In the genomic region with DNA sequence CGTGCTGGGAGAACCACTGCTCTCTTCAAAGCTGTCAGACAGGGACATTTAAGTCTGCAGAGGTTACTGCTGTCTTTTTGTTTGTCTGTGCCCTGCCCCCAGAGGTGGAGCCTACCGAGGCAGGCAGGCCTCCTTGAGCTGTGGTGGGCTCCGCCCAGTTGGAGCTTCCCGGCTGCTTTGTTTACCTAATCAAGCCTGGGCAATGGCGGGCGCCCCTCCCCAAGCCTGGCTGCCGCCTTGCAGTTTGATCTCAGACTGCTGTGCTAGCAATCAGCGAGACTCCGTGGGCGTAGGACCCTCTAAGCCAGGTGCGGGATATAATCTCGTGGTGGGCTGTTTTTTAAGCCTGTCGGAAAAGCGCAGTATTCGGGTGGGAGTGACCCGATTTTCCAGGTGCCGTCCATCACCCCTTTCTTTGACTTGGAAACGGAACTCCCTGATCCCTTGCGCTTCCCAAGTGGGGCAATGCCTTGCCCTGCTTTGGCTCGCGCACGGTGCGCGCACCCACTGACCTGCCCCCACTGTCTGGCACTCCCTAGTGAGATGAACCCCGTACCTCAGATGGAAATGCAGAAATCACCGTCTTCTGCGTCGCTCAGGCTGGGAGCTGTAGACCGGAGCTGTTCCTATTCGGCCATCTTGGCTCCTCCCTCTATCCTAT, we compare ENCODE assay signal across 7 cellular contexts.
A peak's percentile ranks its signal among the peaks of the same experiment; 100 is the strongest.
DNase-seq lines count a peak whose midpoint lies in the region; FAIRE-seq and TF ChIP-seq lines count a peak whose summit lies in the region.
"Not testable (repeated sequence)": the region's sequence is repeated elsewhere in the genome, so short reads cannot be mapped to it uniquely, and the experiment has no call there.

No MANE protein-coding gene starts in this region.

- H3K9me2 ChIP-seq in PC-9 (ENCODE audit: insufficient read depth): not testable (repeated sequence)

- H3K4me1 ChIP-seq in Caco-2; KMS-11 (ENCODE audit: low read depth, poor library complexity, severe bottlenecking); PC-9 (replicated peaks; ENCODE audit: insufficient read depth); endodermal cell (ENCODE audit: control insufficient read depth, insufficient read depth, low read length): not testable (repeated sequence)

- POLR2A ChIA-PET in Caco-2 (lab: Charles Lee): not testable (repeated sequence)
- POLR2A ChIA-PET in PC-9 (lab: Charles Lee; ENCODE audit: unreplicated experiment): interaction anchor here (0.7 kb wide), 1 partner anchor 21 kb away, joined by 3 read pairs; no protein-coding TSS in a partner anchor

- BruUV-seq in Caco-2 (replicated peaks; lab: Mats Ljungman, UMichigan); PC-9 (replicated peaks; lab: Mats Ljungman, UMichigan): not testable (repeated sequence)

- peak overlapping the region; percentile 58 for H3K27ac Mint-ChIP-seq in Caco-2 (ENCODE audit: unreplicated experiment)
- H3K27ac Mint-ChIP-seq in endodermal cell: peak overlapping the region; percentile 82
- H3K27ac Mint-ChIP-seq in neural crest cell (ENCODE audit: unreplicated experiment): peak overlapping the region; percentile 92

- FAIRE-seq in urothelium cell line (lab: Jason Lieb, UNC): peak; percentile 95

- H3F3A ChIP-seq in PC-9 (ENCODE audit: insufficient read depth, low read depth): not testable (repeated sequence)

- H3K4me1 Mint-ChIP-seq in Caco-2 (ENCODE audit: low read depth, unreplicated experiment); endodermal cell; neural crest cell: not testable (repeated sequence)

- not testable (repeated sequence) for H3K36me3 ChIP-seq in Caco-2 (ENCODE audit: control insufficient read depth, insufficient read depth, low read length); KMS-11 (ENCODE audit: insufficient read depth); PC-9 (ENCODE audit: low read depth); endodermal cell (ENCODE audit: control insufficient read depth, insufficient read depth, low read length)

- not testable (repeated sequence) for H4K20me1 ChIP-seq in KMS-11 (ENCODE audit: insufficient read depth); PC-9 (ENCODE audit: insufficient read depth)

- CTCF ChIA-PET in Caco-2 (lab: Charles Lee): not testable (repeated sequence)
- CTCF ChIA-PET in PC-9 (lab: Charles Lee): interaction anchor here (0.6 kb wide), 1 partner anchor 560 kb away, joined by 4 read pairs; no protein-coding TSS in a partner anchor

- H3K27me3 ChIP-seq in Caco-2 (replicated peaks; ENCODE audit: control insufficient read depth, insufficient read depth, low read length); KMS-11 (ENCODE audit: insufficient read depth, low read depth); PC-9 (ENCODE audit: insufficient read depth, low read depth); endodermal cell (ENCODE audit: control insufficient read depth, insufficient read depth, low read length, poor library complexity, severe bottlenecking): not testable (repeated sequence)

- H3K79me2 ChIP-seq in KMS-11 (ENCODE audit: insufficient read depth, low read depth); PC-9 (ENCODE audit: low read depth): not testable (repeated sequence)

- peak overlapping the region; percentile 76 for H3K4me3 Mint-ChIP-seq in Caco-2 (ENCODE audit: unreplicated experiment)
- H3K4me3 Mint-ChIP-seq in endodermal cell: peak overlapping the region; percentile 56
- peak overlapping the region; percentile 51 for H3K4me3 Mint-ChIP-seq in neural crest cell

- peak overlapping the region; percentile 52; the same call in 1 of the 2 replicates for H2AFZ ChIP-seq in KMS-11 (ENCODE audit: low read depth)
- peak overlapping the region; percentile 68; the same call in 1 of the 2 replicates for H2AFZ ChIP-seq in PC-9

- not testable (repeated sequence) for H3K4me3 ChIP-seq in Caco-2 (ENCODE audit: low read depth, low read length); KMS-11 (IDR thresholded peaks at IDR 0.05; ENCODE audit: insufficient read depth, low read depth, low read length); endodermal cell (ENCODE audit: low read length)
- H3K4me3 ChIP-seq in PC-9: peak overlapping the region; percentile 56; the same call in 1 of the 2 replicates

- not testable (repeated sequence) for H3K9me3 Mint-ChIP-seq in Caco-2 (ENCODE audit: unreplicated experiment); endodermal cell; neural crest cell

- peak in 1 of 2 experiments; percentile 5 for DNase-seq in Caco-2
- peak; percentile 34 for DNase-seq in ELF-1 (ENCODE audit: low read depth, low spot score)
- DNase-seq in PC-9: peak in 1 of 2 experiments; percentile 40
- DNase-seq in endodermal cell; neural crest cell (ENCODE audit: low read depth, low spot score); urothelium cell line (ENCODE audit: low spot score): not testable (repeated sequence)

- not testable (repeated sequence) for H3K27me3 Mint-ChIP-seq in Caco-2 (ENCODE audit: insufficient read depth, unreplicated experiment); endodermal cell (ENCODE audit: insufficient read depth); neural crest cell (ENCODE audit: low read depth)

- H3K9me3 ChIP-seq in Caco-2; PC-9 (ENCODE audit: insufficient read depth, low read depth); endodermal cell (ENCODE audit: control insufficient read depth, low read length): not testable (repeated sequence)

- H3K36me3 Mint-ChIP-seq in Caco-2 (ENCODE audit: insufficient read depth, unreplicated experiment); endodermal cell (ENCODE audit: low read depth); neural crest cell (ENCODE audit: low read depth): not testable (repeated sequence)

- not testable (repeated sequence) for H3K9ac ChIP-seq in KMS-11; endodermal cell (ENCODE audit: extremely low read depth, low read length, poor library complexity, severe bottlenecking)

- intact Hi-C loops in Caco-2 (cut with micrococcal nuclease; ENCODE audit: unreplicated experiment); PC-9 (cut with micrococcal nuclease; ENCODE audit: unreplicated experiment): not testable (repeated sequence)

- not testable (repeated sequence) for H3K4me2 ChIP-seq in KMS-11
- H3K4me2 ChIP-seq in PC-9: peak overlapping the region; percentile 52

- 80 to 97% methylated on average over 7 to 26 of the region's 30 CpGs for WGBS in endodermal cell (ENCODE audit: insufficient coverage in 1 of 2, insufficient read length in 1 of 2), 2 experiments

- not testable (repeated sequence) for H3K27ac ChIP-seq in KMS-11; PC-9; endodermal cell (ENCODE audit: low read depth, low read length)

- not testable (repeated sequence) for TF ChIP-seq CTCF in Caco-2 (IDR thresholded peaks at IDR 0.05; ENCODE audit: insufficient read depth in 1 of 2, low read depth in 1 of 2, low read length in 1 of 2, severe bottlenecking in 1 of 2, unreplicated experiment in 1 of 2); KMS-11 (conservative IDR thresholded peaks at IDR 0.05; ENCODE audit: low read depth, low read length); PC-9 (conservative IDR thresholded peaks at IDR 0.05); endodermal cell (conservative IDR thresholded peaks at IDR 0.05); neural crest cell (conservative IDR thresholded peaks at IDR 0.05)
